In genomic region chrX:13711141-13711540, GRCh38 we compare ENCODE assay signal across 21 cellular contexts.
"Had no signal": no experiment of that assay in that cellular context is flagged by ENCODE, and none has a peak within 500 bp of the region (broad histone marks: within the 10 kb centered on the region; RNA-seq: fewer than 3 reads in every experiment).

No MANE protein-coding gene starts in this region.

- H3K9me3 Mint-ChIP-seq: activated CD4-positive, alpha-beta T cell treated with anti-CD3 and anti-CD28 coated beads, Interleukin-2, amount 10 ng/mL, durations not matched to agents 24 days and 14 days; activated T-helper 17 cell treated with anti-CD3 and anti-CD28 coated beads, Interleukin-2, amount 50 U/mL, for 72 hours; stimulated activated naive CD8-positive, alpha-beta T cell treated with anti-CD3 and anti-CD28 coated beads, Interleukin-15, amount 100 ng/mL, for 72 hours had no signal

- H3K27ac ChIP-seq: ascending aorta, breast epithelium, coronary artery, foreskin keratinocyte, hepatocyte, suprapubic skin, transverse colon, uterus had no signal

- H3K27me3 Mint-ChIP-seq: activated CD4-positive, alpha-beta T cell treated with anti-CD3 and anti-CD28 coated beads, Interleukin-2, amount 10 ng/mL, durations not matched to agents 24 days and 14 days; activated T-helper 17 cell treated with anti-CD3 and anti-CD28 coated beads, Interleukin-2, amount 50 U/mL, for 72 hours; stimulated activated naive CD8-positive, alpha-beta T cell treated with anti-CD3 and anti-CD28 coated beads, Interleukin-15, amount 100 ng/mL, for 72 hours had no signal

- H3K4me3 Mint-ChIP-seq: activated CD4-positive, alpha-beta T cell treated with anti-CD3 and anti-CD28 coated beads, Interleukin-2, amount 10 ng/mL, durations not matched to agents 24 days and 14 days; activated T-helper 17 cell treated with anti-CD3 and anti-CD28 coated beads, Interleukin-2, amount 50 U/mL, for 72 hours; nephron progenitor cell; stimulated activated naive CD8-positive, alpha-beta T cell treated with anti-CD3 and anti-CD28 coated beads, Interleukin-15, amount 100 ng/mL, for 72 hours had no signal

- ATAC-seq: activated T-helper 17 cell treated with anti-CD3 and anti-CD28 coated beads, Interleukin-2, amount 50 U/mL, for 72 hours; foreskin keratinocyte; stimulated activated naive CD8-positive, alpha-beta T cell treated with anti-CD3 and anti-CD28 coated beads, Interleukin-15, amount 100 ng/mL, for 72 hours had no signal

- H3K27ac Mint-ChIP-seq: activated CD4-positive, alpha-beta T cell treated with anti-CD3 and anti-CD28 coated beads, Interleukin-2, amount 10 ng/mL, durations not matched to agents 24 days and 14 days; stimulated activated naive CD8-positive, alpha-beta T cell treated with anti-CD3 and anti-CD28 coated beads, Interleukin-15, amount 100 ng/mL, for 72 hours had no signal

- H3K27me3 ChIP-seq: ascending aorta, breast epithelium, foreskin keratinocyte, hepatocyte, suprapubic skin, transverse colon, uterus had no signal

- H2AFZ ChIP-seq: hepatocyte had no signal

- H3K4me2 ChIP-seq: hepatocyte had no signal

- H3K4me3 ChIP-seq: ascending aorta, breast epithelium, coronary artery, hepatocyte, lung, suprapubic skin, transverse colon, uterus had no signal

- DNase-seq: activated CD4-positive, alpha-beta T cell treated with anti-CD3 and anti-CD28 coated beads, Interleukin-2, amount 10 ng/mL, durations not matched to agents 24 days and 14 days; activated naive CD4-positive, alpha-beta T cell treated with Interleukin-2 at 50 U/mL for 16 hours; foreskin keratinocyte; nephron progenitor cell; occipital lobe; posterior cingulate gyrus; retina; stimulated activated CD4-positive, alpha-beta T cell treated with anti-CD3 and anti-CD28 coated beads, Interleukin-12 subunit alpha, Interleukin-12 subunit beta, amount 100 ng/mL, for 4 hours; stimulated activated CD4-positive, alpha-beta T cell treated with anti-CD3 and anti-CD28 coated beads, Interleukin-1b, Interleukin-23, amount 100 ng/mL, for 48 hours; stimulated activated naive CD8-positive, alpha-beta T cell treated with anti-CD3 and anti-CD28 coated beads, Interleukin-15, amount 100 ng/mL, for 72 hours; T1000; transverse colon; uterus had no signal

- FAIRE-seq: islet of Langerhans had no signal

- H3K36me3 ChIP-seq: breast epithelium, transverse colon, uterus had no signal

- H3K9me3 ChIP-seq: ascending aorta, breast epithelium, suprapubic skin, transverse colon, uterus had no signal

- H3K4me1 ChIP-seq: ascending aorta, breast epithelium, foreskin keratinocyte, suprapubic skin, transverse colon, uterus had no signal

- H3K4me1 Mint-ChIP-seq: activated T-helper 17 cell treated with anti-CD3 and anti-CD28 coated beads, Interleukin-2, amount 50 U/mL, for 72 hours had no signal
